ENCODE assay signal across 14 cellular contexts in genomic region chr1:192998536-192998935, GRCh38.
DNase-seq lines count a peak whose midpoint lies in the region; ATAC-seq and TF ChIP-seq lines count a peak whose summit lies in the region.
"Had no signal": no experiment of that assay in that cellular context is flagged by ENCODE, and none has a peak within 500 bp of the region (broad histone marks: within the 10 kb centered on the region; RNA-seq: fewer than 3 reads in every experiment).

No MANE protein-coding gene starts in this region.

- H3K27ac Mint-ChIP-seq in WTC11 = no peak overlapping the region
- H3K27ac Mint-ChIP-seq in activated T-helper 2 cell treated with anti-CD3 and anti-CD28 coated beads, Interferon-gamma antibody, Interleukin-2, Interleukin-4, amounts not matched to agents 10 μg/mL and 5 μg/mL and 100 μg/mL, durations not matched to agents 14 hours and 24 hours and 36 hours = no peak overlapping the region
- H3K27ac Mint-ChIP-seq: activated B cell treated with CpG ODN at 0.5 μM for 24 hours had no signal

- no peaks in the 10 kb centered on the region for H3K4me1 ChIP-seq in DND-41 (ENCODE audit: insufficient read depth, low read length)

- no peaks in the 10 kb centered on the region for H3K9me3 ChIP-seq in DND-41 (ENCODE audit: insufficient read depth, low read length, severe bottlenecking)

- POLR2A ChIA-PET in WTC11 (lab: Charles Lee) = no interaction called here

- H3K4me3 ChIP-seq in DND-41 (ENCODE audit: low read depth in 1 of 2, low read length in 2 of 2) = no peak overlapping the region
- H3K4me3 ChIP-seq: skin epidermis had no signal

- H3K36me3 ChIP-seq in DND-41 (ENCODE audit: insufficient read depth, low read length) = peaks cover 11% of the 10 kb centered on the region; the same call in 1 of the 2 replicates

- no peaks in the 10 kb centered on the region for H3K27me3 ChIP-seq in DND-41 (ENCODE audit: insufficient read depth, low read length, poor library complexity)

- peaks cover 41% of the 10 kb centered on the region for H3K36me3 Mint-ChIP-seq in WTC11
- H3K36me3 Mint-ChIP-seq in activated T-helper 2 cell treated with anti-CD3 and anti-CD28 coated beads, Interferon-gamma antibody, Interleukin-2, Interleukin-4, amounts not matched to agents 10 μg/mL and 5 μg/mL and 100 μg/mL, durations not matched to agents 14 hours and 24 hours and 36 hours (ENCODE audit: low read depth) = peaks cover 80% of the 10 kb centered on the region

- peak; percentile 60 for TF ChIP-seq CTCF in DND-41 (IDR thresholded peaks at IDR 0.05; ENCODE audit: borderline replicate concordance, extremely low read depth, low read length, poor library complexity, severe bottlenecking)
- TF ChIP-seq CTCF in WTC11 (IDR thresholded peaks at IDR 0.05) = peak; percentile 23; the same call in 1 of the 2 replicates

- H3K9me3 Mint-ChIP-seq in WTC11 = peaks cover 34% of the 10 kb centered on the region
- peaks cover 21% of the 10 kb centered on the region for H3K9me3 Mint-ChIP-seq in activated T-helper 2 cell treated with anti-CD3 and anti-CD28 coated beads, Interferon-gamma antibody, Interleukin-2, Interleukin-4, amounts not matched to agents 10 μg/mL and 5 μg/mL and 100 μg/mL, durations not matched to agents 14 hours and 24 hours and 36 hours

- no peak overlapping the region for H2AFZ ChIP-seq in DND-41 (ENCODE audit: low read depth, low read length)

- intact Hi-C loops in left colon (cut with DNase I, micrococcal nuclease) = no loop called here
- intact Hi-C loops in activated T-helper 2 cell treated with anti-CD3 and anti-CD28 coated beads, Interferon-gamma antibody, Interleukin-2, Interleukin-4, amounts not matched to agents 10 μg/mL and 5 μg/mL and 100 μg/mL, durations not matched to agents 14 hours and 24 hours and 36 hours (cut with micrococcal nuclease) = no loop called here

- CTCF ChIA-PET in WTC11 (lab: Charles Lee) = interaction anchor here (0.6 to 1.0 kb wide), 5 partner anchors 12 to 300 kb away, joined by 3 to 4 read pairs (median 3); partner anchors contain the start of gene RGS2

- H3K4me2 ChIP-seq in DND-41 (ENCODE audit: insufficient read depth, low read length) = no peak overlapping the region

- no peaks in the 10 kb centered on the region for H3K79me2 ChIP-seq in DND-41 (ENCODE audit: insufficient read depth, low read length)

- H3K4me1 Mint-ChIP-seq in WTC11 = no peaks in the 10 kb centered on the region
- peaks cover 13% of the 10 kb centered on the region for H3K4me1 Mint-ChIP-seq in activated T-helper 2 cell treated with anti-CD3 and anti-CD28 coated beads, Interferon-gamma antibody, Interleukin-2, Interleukin-4, amounts not matched to agents 10 μg/mL and 5 μg/mL and 100 μg/mL, durations not matched to agents 14 hours and 24 hours and 36 hours (ENCODE audit: low read depth)

- no peak overlapping the region for H3K27ac ChIP-seq in DND-41 (ENCODE audit: low read length)
- H3K27ac ChIP-seq: skin epidermis had no signal

- H3K27me3 Mint-ChIP-seq in WTC11 (ENCODE audit: low read depth) = no peaks in the 10 kb centered on the region
- no peaks in the 10 kb centered on the region for H3K27me3 Mint-ChIP-seq in activated T-helper 2 cell treated with anti-CD3 and anti-CD28 coated beads, Interferon-gamma antibody, Interleukin-2, Interleukin-4, amounts not matched to agents 10 μg/mL and 5 μg/mL and 100 μg/mL, durations not matched to agents 14 hours and 24 hours and 36 hours (ENCODE audit: low read depth)
- H3K27me3 Mint-ChIP-seq: activated B cell treated with CpG ODN at 0.5 μM for 24 hours had no signal

- ATAC-seq in DND-41 (ENCODE audit: insufficient read depth, low read depth) (peak; percentile 39; the same call in 1 of the 3 replicates), HG02642 (IDR thresholded peaks at IDR 0.05; ENCODE audit: poor library complexity, unreplicated experiment) (peak; percentile 47), WTC11 (peak; percentile 93), left colon (no peak), HG03175 (IDR thresholded peaks at IDR 0.05; ENCODE audit: unreplicated experiment) (no peak)

- H3K4me3 Mint-ChIP-seq in WTC11 = no peak overlapping the region
- no peak overlapping the region for H3K4me3 Mint-ChIP-seq in activated T-helper 2 cell treated with anti-CD3 and anti-CD28 coated beads, Interferon-gamma antibody, Interleukin-2, Interleukin-4, amounts not matched to agents 10 μg/mL and 5 μg/mL and 100 μg/mL, durations not matched to agents 14 hours and 24 hours and 36 hours (ENCODE audit: low read depth)
- H3K4me3 Mint-ChIP-seq: activated B cell treated with CpG ODN at 0.5 μM for 24 hours had no signal

- DNase-seq in DND-41 = no peak
- DNase-seq in WTC11 (ENCODE audit: low spot score) = no peak
- peak; percentile 4 for DNase-seq in kidney tubule cell (ENCODE audit: low spot score)
- no peak for DNase-seq in left colon
- no peak for DNase-seq in NCI-H1092 (lab: John Stamatoyannopoulos, UW)
- no peak for DNase-seq in activated T-helper 2 cell treated with anti-CD3 and anti-CD28 coated beads, Interferon-gamma antibody, Interleukin-2, Interleukin-4, amounts not matched to agents 10 μg/mL and 5 μg/mL and 100 μg/mL, durations not matched to agents 14 hours and 24 hours and 36 hours (ENCODE audit: low spot score)
- DNase-seq: activated B cell treated with CpG ODN at 0.5 μM for 24 hours, Calu3, dermis blood vessel endothelial cell, hippocampal formation, NCI-H1436 had no signal

- no peak overlapping the region for H3K9ac ChIP-seq in DND-41 (ENCODE audit: low read depth, low read length)

- H4K20me1 ChIP-seq in DND-41 (ENCODE audit: insufficient read depth, low read length) = no peaks in the 10 kb centered on the region

TF ChIP-seq in WTC11, 78 proteins besides CTCF, POLR2A, EP300 and RAD21 (continues in another document):
- no peak for TF ChIP-seq HMGXB4 (CRISPR knock-in tag; IDR thresholded peaks at IDR 0.05)
- no peak for TF ChIP-seq ZNF512 (CRISPR knock-in tag; IDR thresholded peaks at IDR 0.05; ENCODE audit: borderline replicate concordance)
- no peak for TF ChIP-seq ZNF425 (CRISPR knock-in tag; conservative IDR thresholded peaks at IDR 0.05)
- TF ChIP-seq AR (CRISPR knock-in tag; IDR thresholded peaks at IDR 0.05) = no peak

Comparison
In these comparisons a context has a peak if more than half of its experiments do, and no peak if none do; other contexts are left out.
1. ATAC-seq: peak in DND-41 (single experiment), HG02642 (single experiment) and WTC11 (single experiment); none in left colon (single experiment) and HG03175 (single experiment).